Comparison of ENCODE assay signal across 1 cellular context in genomic region chr16:48291303-48291702, GRCh38.
TF ChIP-seq lines count a peak whose summit lies in the region.

No MANE protein-coding gene starts in this region.

TF ChIP-seq in IMR-90, 13 proteins besides CTCF, POLR2A, EP300 and RAD21:
- TF ChIP-seq CHD1 (IDR thresholded peaks at IDR 0.05; ENCODE audit: low read depth, low read length) (no peak), MAZ (IDR thresholded peaks at IDR 0.05; ENCODE audit: borderline replicate concordance, low read depth, low read length) (no peak), FOS (IDR thresholded peaks at IDR 0.05; ENCODE audit: low read depth, low read length) (no peak), MXI1 (IDR thresholded peaks at IDR 0.05; ENCODE audit: borderline replicate concordance, low read depth, low read length) (no peak), USF2 (IDR thresholded peaks at IDR 0.05; ENCODE audit: low read depth, low read length) (no peak)
